ENCODE assay signal across 8 cellular contexts in the genomic region with DNA sequence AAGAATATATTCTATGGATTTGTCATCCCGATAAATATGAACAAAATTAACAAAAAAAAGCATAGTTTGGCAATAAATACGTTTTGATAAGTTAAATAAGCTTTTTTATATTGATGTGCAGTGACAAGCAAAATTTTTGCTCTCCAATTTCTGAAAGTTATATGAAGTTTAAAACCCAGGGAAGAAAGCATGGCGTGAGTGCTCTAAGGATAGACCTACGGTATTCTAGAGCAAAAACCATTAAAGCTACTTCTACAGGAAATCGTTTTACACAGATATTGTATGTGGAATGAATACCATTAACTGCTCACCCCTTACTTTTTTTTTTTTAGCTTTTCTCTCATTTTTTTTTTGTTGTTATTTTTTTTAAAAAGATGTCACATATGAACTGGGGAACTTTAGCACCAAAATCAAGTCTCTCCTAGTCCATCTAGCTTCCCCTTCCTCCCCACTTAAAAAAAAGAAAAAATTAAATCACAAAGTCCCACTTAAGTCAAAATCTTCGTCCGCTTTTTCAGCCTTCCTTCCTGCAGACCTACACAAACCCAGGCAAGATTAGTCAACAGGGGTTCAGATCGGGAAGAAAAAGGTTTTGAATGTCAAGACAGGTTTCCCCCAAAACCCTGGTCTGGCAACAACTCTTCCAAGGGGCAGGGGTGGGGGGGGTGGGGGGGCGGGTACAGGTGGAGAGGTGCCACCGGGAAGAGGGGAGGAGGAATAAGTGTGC. TPM values are rescaled to one million over a fixed set of nuclear protein-coding genes. Genes with fewer than 3 reads are reported as not detected.
A peak's percentile ranks its signal among the peaks of the same experiment; 100 is the strongest.
DNase-seq lines count a peak whose midpoint lies in the region; ATAC-seq, FAIRE-seq and TF ChIP-seq lines count a peak whose summit lies in the region.

No MANE protein-coding gene starts in this region.

- intact Hi-C loops in CD4-positive, alpha-beta T cell (cut with DNase I, micrococcal nuclease) = loop anchor here (1.0 to 10.0 kb wide), 9 partner anchors 7 to 540 kb away; no protein-coding TSS in a partner anchor
- intact Hi-C loops in pancreas (cut with DNase I) = loop anchor here in 2 of 3 donors (5.0 to 10.0 kb wide), 3 partner anchors 264 to 544 kb away; no protein-coding TSS in a partner anchor

- 5 to 10% methylated on average over 10 of the region's 10 CpGs for WGBS in esophagus, 2 donors
- WGBS in pancreas, 2 donors = 16 to 23% methylated on average over 9 to 10 of the region's 10 CpGs

- peaks cover 75% of the 10 kb centered on the region for H3K36me3 Mint-ChIP-seq in CD4-positive, alpha-beta T cell (ENCODE audit: low read depth)

- H3K27me3 Mint-ChIP-seq in CD4-positive, alpha-beta T cell = no peaks in the 10 kb centered on the region

- H3K27me3 ChIP-seq in CD4-positive, alpha-beta T cell (ENCODE audit: control insufficient read depth, insufficient read depth, low read length) = no peaks in the 10 kb centered on the region
- H3K27me3 ChIP-seq in esophagus (ENCODE audit: control insufficient read depth in 1 of 2, insufficient read depth in 2 of 2, low read length in 2 of 2) (no peaks in the 10 kb centered on the region), pancreas (no peaks in the 10 kb centered on the region)

- DNase-seq in CD4-positive, alpha-beta T cell = no peak
- DNase-seq in RKO (ENCODE audit: low spot score) = peak; percentile 70
- peak in 1 of 6 donors; percentile 11 for DNase-seq in pancreas
- no peak for DNase-seq in NCI-H2081 (lab: John Stamatoyannopoulos, UW)
- no peak for DNase-seq in cortex of kidney (lab: John Stamatoyannopoulos, UW)
- DNase-seq in kidney glomerular epithelial cell (lab: John Stamatoyannopoulos, UW) = no peak

- peak overlapping the region; percentile 100 for H3K27ac ChIP-seq in CD4-positive, alpha-beta T cell (ENCODE audit: low read depth, low read length)
- peak overlapping the region; percentile 99 to 100 for H3K27ac ChIP-seq in esophagus (ENCODE audit: low read depth in 2 of 2, low read length in 1 of 2)
- H3K27ac ChIP-seq in pancreas = peak overlapping the region; percentile 99 to 100 (median 99)

- H3K36me3 ChIP-seq in esophagus (ENCODE audit: control insufficient read depth in 2 of 2, insufficient read depth in 2 of 2, low read length in 1 of 2) = peaks cover 7 to 18% of the 10 kb centered on the region in 2 donors
- peaks cover 0 to 25% (median 22%) of the 10 kb centered on the region in 3 donors for H3K36me3 ChIP-seq in pancreas

- POLR2A ChIA-PET in CD4-positive, alpha-beta T cell (lab: Charles Lee) = interaction anchor here (0.6 to 15.8 kb wide), 40 partner anchors 7 to 851 kb away, joined by 3 to 816 read pairs (median 5); no protein-coding TSS in a partner anchor

- ATAC-seq in CD4-positive, alpha-beta T cell (ENCODE audit: poor library complexity) = no peak
- ATAC-seq in pancreas (no peak), HG03565 (IDR thresholded peaks at IDR 0.05; ENCODE audit: unreplicated experiment) (no peak)

- H3K27ac Mint-ChIP-seq in CD4-positive, alpha-beta T cell = peak overlapping the region; percentile 99

- no peak for FAIRE-seq in pancreas (lab: Jason Lieb, UNC)

- CTCF ChIA-PET in CD4-positive, alpha-beta T cell (lab: Charles Lee) = interaction anchor here (0.7 to 9.3 kb wide), 17 partner anchors 8 to 539 kb away, joined by 3 to 115 read pairs (median 4); no protein-coding TSS in a partner anchor

- peak overlapping the region; percentile 92 for H3K4me3 Mint-ChIP-seq in CD4-positive, alpha-beta T cell

- no peaks in the 10 kb centered on the region for H3K9me3 Mint-ChIP-seq in CD4-positive, alpha-beta T cell

- TF ChIP-seq CTCF in CD4-positive, alpha-beta T cell (IDR thresholded peaks at IDR 0.05) = no peak
- no peak for TF ChIP-seq CTCF in pancreas (IDR thresholded peaks at IDR 0.05)

- H3K4me1 ChIP-seq in esophagus (ENCODE audit: control insufficient read depth in 2 of 2, insufficient read depth in 2 of 2, low read length in 1 of 2) = peaks cover 9 to 18% of the 10 kb centered on the region in 2 donors
- H3K4me1 ChIP-seq in pancreas = peaks cover 25 to 34% (median 29%) of the 10 kb centered on the region in 3 donors

- peak overlapping the region; percentile 91 to 99 for H3K4me3 ChIP-seq in esophagus (ENCODE audit: low read depth in 1 of 2, low read length in 2 of 2)
- peak overlapping the region in 3 of 4 donors; percentile 73 to 85 (median 76) for H3K4me3 ChIP-seq in pancreas

- peaks cover 59% of the 10 kb centered on the region for H3K4me1 Mint-ChIP-seq in CD4-positive, alpha-beta T cell (ENCODE audit: low read depth)

- H3K9me3 ChIP-seq in CD4-positive, alpha-beta T cell (ENCODE audit: control insufficient read depth, low read length) = no peaks in the 10 kb centered on the region
- no peaks in the 10 kb centered on the region for H3K9me3 ChIP-seq in esophagus (ENCODE audit: control insufficient read depth in 2 of 2, insufficient read depth in 1 of 2, low read depth in 1 of 2, low read length in 1 of 2)
- H3K9me3 ChIP-seq in pancreas = no peaks in the 10 kb centered on the region

RNA-seq across cellular contexts. Expression of a gene that starts 4.4 kb away (rescaled TPM):
- total RNA-seq in CD4-positive, alpha-beta T cell = 100 to 1,000 TPM; 254 to 258 TPM
- polyA plus RNA-seq in esophagus (10 to 100 TPM; 58.8 to 84.0 TPM), pancreas (100 to 1,000 TPM in 1 of 2 donors, 10 to 100 TPM in 1; 63.7 to 150 TPM)
- 100 to 1,000 TPM; 121 to 310 (median 212) TPM for total RNA-seq in pancreas
